In genomic region chr18:58827886-58828285, GRCh38 we compare ENCODE assay signal across 14 cellular contexts. TPM values are rescaled to one million over a fixed set of nuclear protein-coding genes. Genes with fewer than 3 reads are reported as not detected.
DNase-seq lines count a peak whose midpoint lies in the region; FAIRE-seq and TF ChIP-seq lines count a peak whose summit lies in the region.
"Had no signal": no experiment of that assay in that cellular context is flagged by ENCODE, and none has a peak within 500 bp of the region (broad histone marks: within the 10 kb centered on the region; RNA-seq: fewer than 3 reads in every experiment).

No MANE protein-coding gene starts in this region.

- no peaks in the 10 kb centered on the region for H3K79me1 ChIP-seq in neuronal stem cell (ENCODE audit: low read depth, low read length)

- no peak overlapping the region for H3K4ac ChIP-seq in neuronal stem cell (ENCODE audit: low read length)

- H2BK5ac ChIP-seq in neuronal stem cell (ENCODE audit: low read length) = no peak overlapping the region

- no peak for FAIRE-seq in GM12891 (lab: Jason Lieb, UNC)
- FAIRE-seq: A204.1, G401.6, GM12892 had no signal

- H3K4me1 ChIP-seq in ascending aorta (peaks cover 0 to 7% of the 10 kb centered on the region in 2 donors), neuronal stem cell (ENCODE audit: control insufficient read depth in 2 of 2, insufficient read depth in 1 of 2, low read depth in 1 of 2, low read length in 2 of 2) (peaks cover 0 to 4% of the 10 kb centered on the region in 2 donors), testis (peaks cover 24% of the 10 kb centered on the region)
- H3K4me1 ChIP-seq: Caco-2 had no signal

- H3K18ac ChIP-seq in neuronal stem cell (ENCODE audit: low read length) = peak overlapping the region; percentile 52

- H4K8ac ChIP-seq in neuronal stem cell (ENCODE audit: low read depth, low read length) = no peak overlapping the region

- DNase-seq in ascending aorta (ENCODE audit: low spot score in 2 of 2) = no peak
- no peak for DNase-seq in neuronal stem cell (ENCODE audit: low spot score)
- peak; percentile 48 for DNase-seq in testis
- no peak for DNase-seq in NCI-H446 treated with DMSO at 0.1 percent for 48 hours (lab: John Stamatoyannopoulos, UW)
- DNase-seq in Ammon's horn (ENCODE audit: low spot score) = no peak
- no peak for DNase-seq in GM12891 (ENCODE audit: insufficient read length, low spot score)
- DNase-seq: ACHN; Caco-2; CD4-positive, alpha-beta T cell had no signal

- no peak overlapping the region for H2BK120ac ChIP-seq in neuronal stem cell (ENCODE audit: low read depth, low read length)

- intact Hi-C loops in ascending aorta (cut with DNase I) (loop anchor here (2.0 kb wide), 1 partner anchor 19 kb away; no protein-coding TSS in a partner anchor), testis (cut with DNase I; ENCODE audit: low total_unique reads) (no loop called here)

- H3K4me3 ChIP-seq in ascending aorta = no peak overlapping the region
- H3K4me3 ChIP-seq in neuronal stem cell (ENCODE audit: low read length in 2 of 2) = no peak overlapping the region
- H3K4me3 ChIP-seq in testis = peak overlapping the region; percentile 40 to 55
- H3K4me3 ChIP-seq: HAP-1 had no signal

- no peak overlapping the region for H2BK15ac ChIP-seq in neuronal stem cell (ENCODE audit: low read length)

- no peaks in the 10 kb centered on the region for H3K27me3 ChIP-seq in ascending aorta
- H3K27me3 ChIP-seq in neuronal stem cell (ENCODE audit: control insufficient read depth in 3 of 3, insufficient read depth in 3 of 3, low read depth in 1 of 3, low read length in 3 of 3) = no peaks in the 10 kb centered on the region
- H3K27me3 ChIP-seq in testis = no peaks in the 10 kb centered on the region

- no peak overlapping the region for H2AFZ ChIP-seq in neuronal stem cell (ENCODE audit: low read length)

- no peak overlapping the region for H4K91ac ChIP-seq in neuronal stem cell (ENCODE audit: low read depth, low read length, poor library complexity)

- no peak overlapping the region for H3K9ac ChIP-seq in neuronal stem cell (ENCODE audit: low read depth, low read length, poor library complexity)

- TF ChIP-seq POLR2A in testis (IDR thresholded peaks at IDR 0.05) = no peak
- no peak for TF ChIP-seq POLR2A in GM12891 (IDR thresholded peaks at IDR 0.05; ENCODE audit: low read depth, low read length)

- H3K36me3 ChIP-seq in ascending aorta (no peaks in the 10 kb centered on the region), neuronal stem cell (replicated peaks in 1 of 2; ENCODE audit: control insufficient read depth in 2 of 2, insufficient read depth in 2 of 2, low read length in 2 of 2) (no peaks in the 10 kb centered on the region), testis (ENCODE audit: low read depth, missing control alignments) (no peaks in the 10 kb centered on the region)
- H3K36me3 ChIP-seq: HAP-1 had no signal

- no CpG with 5 or more reads among the region's 24 CpGs for WGBS in neuronal stem cell (ENCODE audit: extremely low coverage in 2 of 2, insufficient read length in 2 of 2, insufficient replicate concordance in 1 of 2), 2 donors
- 51 to 59% methylated on average over 8 to 24 of the region's 24 CpGs for whole genome bisulfite sequencing in testis, 2 donors

- H3K27ac ChIP-seq in ascending aorta = peak overlapping the region; percentile 50 to 67
- H3K27ac ChIP-seq in neuronal stem cell (replicated peaks; ENCODE audit: low read length) = no peak overlapping the region
- H3K27ac ChIP-seq in testis = peak overlapping the region; percentile 74 to 84
- H3K27ac ChIP-seq: C4-2B had no signal

- no peaks in the 10 kb centered on the region for H3K9me3 ChIP-seq in ascending aorta
- H3K9me3 ChIP-seq in neuronal stem cell (replicated peaks in 1 of 2; ENCODE audit: control insufficient read depth in 2 of 2, insufficient read depth in 1 of 2, low read depth in 1 of 2, low read length in 2 of 2) = peaks cover 0 to 3% of the 10 kb centered on the region in 2 donors
- H3K9me3 ChIP-seq in testis = no peaks in the 10 kb centered on the region
- H3K9me3 ChIP-seq: Caco-2, HAP-1 had no signal

- H2BK12ac ChIP-seq in neuronal stem cell (ENCODE audit: low read length) = peak overlapping the region; percentile 26

- peak overlapping the region; percentile 74 for H2AK5ac ChIP-seq in neuronal stem cell (ENCODE audit: low read depth, low read length)

- no peak overlapping the region for H3K23ac ChIP-seq in neuronal stem cell (ENCODE audit: low read depth, low read length, poor library complexity)

- H3K14ac ChIP-seq in neuronal stem cell (ENCODE audit: low read length) = no peak overlapping the region

- no peak overlapping the region for H3K4me2 ChIP-seq in neuronal stem cell (ENCODE audit: insufficient read depth, low read length, poor library complexity, severe bottlenecking)

- TF ChIP-seq CTCF in ascending aorta (IDR thresholded peaks at IDR 0.05) (no peak), testis (IDR thresholded peaks at IDR 0.05) (no peak)

TF ChIP-seq in GM12891, 5 proteins besides CTCF, POLR2A, EP300 and RAD21:
- TF ChIP-seq POU2F2 (IDR thresholded peaks at IDR 0.05; ENCODE audit: low read depth, low read length) (no peak), PAX5 (IDR thresholded peaks at IDR 0.05; ENCODE audit: insufficient read depth, low read length, severe bottlenecking) (no peak), SPI1 (IDR thresholded peaks at IDR 0.05; ENCODE audit: low read depth, low read length) (no peak), POLR2AphosphoS5 (IDR thresholded peaks at IDR 0.05; ENCODE audit: low read depth, low read length) (no peak), TAF1 (IDR thresholded peaks at IDR 0.05; ENCODE audit: low read depth, low read length) (no peak)

RNA-seq across cellular contexts. Expression of gene ZNF532, which starts 36.8 kb away (rescaled TPM):
- total RNA-seq in ascending aorta (161 TPM), testis (100 to 1,000 TPM; 122 to 131 TPM)
- polyA plus RNA-seq in neuronal stem cell (2013, experiment 1 of 2) = 101 TPM
- polyA plus RNA-seq in neuronal stem cell (2013, experiment 2 of 2) = 101 TPM
- 64.0 TPM for polyA plus RNA-seq in testis (ENCODE audit: insufficient read depth, low read depth, low replicate concordance)
- 2.1 TPM for polyA plus RNA-seq in GM12891 (2012; ENCODE audit: low read depth, missing spikeins)

Comparison
In these comparisons a context has a peak if more than half of its experiments do, and no peak if none do; other contexts are left out.
1. H3K4me3 ChIP-seq: peak in testis (2 of 2); none in ascending aorta (0 of 2) and neuronal stem cell (0 of 2).